3 cellular contexts compared by ENCODE assay signal in the genomic region with DNA sequence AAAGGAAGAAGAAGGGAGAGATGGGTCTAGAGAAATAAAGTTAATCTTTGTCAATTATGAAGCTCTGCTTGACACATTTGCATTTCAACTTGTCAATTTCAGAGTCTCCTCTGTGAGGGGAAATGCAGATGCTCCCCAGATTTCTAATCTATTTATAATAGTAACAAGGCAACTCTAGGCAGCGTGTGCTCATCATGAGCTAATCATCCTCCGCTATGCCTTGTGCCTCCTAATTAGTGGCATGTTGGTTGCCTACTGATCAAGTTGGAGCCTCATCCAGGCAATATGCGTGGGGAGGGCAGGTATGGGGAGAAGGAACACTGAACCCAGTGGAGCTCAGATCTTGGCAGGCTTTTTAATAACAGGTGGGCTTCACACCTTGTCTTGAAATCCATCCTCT.
"Had no signal": no experiment of that assay in that cellular context is flagged by ENCODE, and none has a peak within 500 bp of the region (broad histone marks: within the 10 kb centered on the region; RNA-seq: fewer than 3 reads in every experiment).

No MANE protein-coding gene starts in this region.

- ATAC-seq: GM12878 had no signal

- DNase-seq: GDM1, GF-D8 had no signal

- H3K4me3 ChIP-seq: GM12878 had no signal
